Comparison of ENCODE assay signal across 9 cellular contexts in the genomic region with DNA sequence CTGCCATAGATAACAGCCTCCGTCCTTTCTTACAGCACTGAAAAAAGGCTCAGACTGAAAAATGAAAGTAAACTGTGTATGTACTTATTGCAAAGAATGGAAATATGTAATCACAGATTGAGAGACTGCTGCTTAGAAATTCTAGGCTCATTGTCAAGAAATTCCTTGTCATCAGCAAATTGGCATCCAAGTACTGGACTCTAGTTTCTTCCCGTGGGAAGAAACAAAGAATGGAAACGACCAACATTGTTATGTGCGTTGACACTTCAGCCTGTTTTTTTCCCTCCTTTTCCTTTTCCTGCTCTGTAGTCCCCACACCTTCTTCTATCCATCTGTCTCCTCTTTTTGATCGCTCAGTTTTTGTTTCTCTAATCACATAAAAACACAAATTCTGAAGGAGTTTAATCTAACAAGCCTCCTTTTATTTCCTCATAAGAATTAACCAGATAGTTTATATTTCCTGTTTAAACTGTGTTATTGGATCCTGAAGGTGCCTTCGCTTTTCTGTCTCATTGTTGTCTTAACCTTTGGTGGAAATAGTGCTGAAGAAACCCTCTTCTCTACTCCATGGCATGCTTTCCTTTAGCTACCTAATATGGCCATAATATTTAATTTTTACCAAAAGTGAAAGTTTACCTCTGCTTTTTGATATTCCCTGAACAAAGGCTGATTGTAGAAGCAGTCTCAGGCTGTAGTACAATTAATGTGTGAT. TPM values are rescaled to one million over a fixed set of nuclear protein-coding genes. Genes with fewer than 3 reads are reported as not detected.
DNase-seq lines count a peak whose midpoint lies in the region; ATAC-seq and TF ChIP-seq lines count a peak whose summit lies in the region.
"Had no signal": no experiment of that assay in that cellular context is flagged by ENCODE, and none has a peak within 500 bp of the region (broad histone marks: within the 10 kb centered on the region; RNA-seq: fewer than 3 reads in every experiment).

No MANE protein-coding gene starts in this region.

- no peak for TF ChIP-seq EP300 in ovary (IDR thresholded peaks at IDR 0.05)

- intact Hi-C loops in dorsolateral prefrontal cortex (cut with DNase I) (no loop called here), ovary (cut with DNase I) (no loop called here)

- no peaks in the 10 kb centered on the region for H3K27me3 ChIP-seq in dorsolateral prefrontal cortex
- no peaks in the 10 kb centered on the region for H3K27me3 ChIP-seq in ovary

- peak overlapping the region; percentile 56 for H3K4me3 ChIP-seq in NB4 (ENCODE audit: low read depth, low read length)
- peak overlapping the region in 54 of 59 donors; percentile 0 to 63 (median 36) for H3K4me3 ChIP-seq in dorsolateral prefrontal cortex
- H3K4me3 ChIP-seq in ovary = peak overlapping the region; percentile 33

- TF ChIP-seq CTCF in NB4 (IDR thresholded peaks at IDR 0.05; ENCODE audit: low read depth, low read length) = no peak
- no peak for TF ChIP-seq CTCF in dorsolateral prefrontal cortex (IDR thresholded peaks at IDR 0.05 in 54 of 56, conservative IDR thresholded peaks at IDR 0.05 in 2 of 56; ENCODE audit: low read depth in 1 of 56, partially characterized antibody in 56 of 56)
- TF ChIP-seq CTCF in ovary (IDR thresholded peaks at IDR 0.05) = no peak

- H3K36me3 ChIP-seq in ovary = no peaks in the 10 kb centered on the region

- H3K27ac ChIP-seq in dorsolateral prefrontal cortex (peak overlapping the region in 23 of 59 donors; percentile 2 to 65 (median 19)), ovary (peak overlapping the region in 1 of 2 donors; percentile 77)

- no peaks in the 10 kb centered on the region for H3K9me3 ChIP-seq in ovary

- WGBS in ovary, 3 donors = 1 to 8% (median 3%) methylated on average over 6 of the region's 6 CpGs

- in situ Hi-C loops in ACHN (cut with HindIII; ENCODE audit: low pct_ligation_motif_present, low pct_unique_long_range_greater_than_20kb, low sequenced_read_pairs) = no loop called here

- DNase-seq in ACHN (peak; percentile 7), NB4 (ENCODE audit: low read depth) (peak; percentile 15), dorsolateral prefrontal cortex (no peak), ovary (no peak), NCI-H2107 treated with DMSO at 0.1 percent for 48 hours (lab: John Stamatoyannopoulos, UW; ENCODE audit: unreplicated experiment) (no peak)
- DNase-seq in stimulated activated CD4-positive, alpha-beta T cell treated with anti-CD3 and anti-CD28 coated beads, Interleukin-12 subunit alpha, Interleukin-12 subunit beta, amount 100 ng/mL, for 4 hours = no peak

- TF ChIP-seq POLR2A in NB4 (IDR thresholded peaks at IDR 0.05; ENCODE audit: extremely low read depth, insufficient read length) (no peak), ovary (IDR thresholded peaks at IDR 0.05) (no peak)

- peak; percentile 88 for ATAC-seq in GM18907 (IDR thresholded peaks at IDR 0.05; ENCODE audit: unreplicated experiment)
- no peak for ATAC-seq in HG03354 (IDR thresholded peaks at IDR 0.05; ENCODE audit: poor library complexity, severe bottlenecking, unreplicated experiment)

- H3K4me1 ChIP-seq in ovary (ENCODE audit: insufficient read depth) = peaks cover 1% of the 10 kb centered on the region

RNA-seq across cellular contexts. Expression of a gene that starts 20.0 kb away (rescaled TPM):
- total RNA-seq in dorsolateral prefrontal cortex = 1 to 10 TPM in 6 of 120 experiments, under 1 TPM in 22, not detected in 92; 0.25 to 1.4 (median 0.66) TPM
- total RNA-seq in ovary = 10 to 100 TPM in 1 of 7 donors, 1 to 10 TPM in 6; 2.0 to 12.0 (median 3.2) TPM
- polyA plus RNA-seq in ovary = 10 to 100 TPM in 1 of 2 donors, 1 to 10 TPM in 1; 3.3 to 10.8 TPM
- total RNA-seq: epithelial cell of proximal tubule had no signal

RNA-seq across cellular contexts. Expression of a gene that starts 50.1 kb away (rescaled TPM):
- total RNA-seq in dorsolateral prefrontal cortex (10 to 100 TPM in 28 of 120 experiments, 1 to 10 TPM in 92; 2.0 to 29.4 (median 6.9) TPM), ovary (10 to 100 TPM; 37.8 to 76.1 (median 49.1) TPM)
- 100 to 1,000 TPM in 1 of 2 donors, 10 to 100 TPM in 1; 52.3 to 105 TPM for polyA plus RNA-seq in ovary

Comparison
In these comparisons a context has a peak if more than half of its experiments do, and no peak if none do; other contexts are left out.
1. DNase-seq: peak in ACHN (single experiment) and NB4 (single experiment); none in dorsolateral prefrontal cortex (0 of 10), ovary (0 of 5), stimulated activated CD4-positive, alpha-beta T cell treated with anti-CD3 and anti-CD28 coated beads, Interleukin-12 subunit alpha, Interleukin-12 subunit beta, amount 100 ng/mL, for 4 hours (single experiment) and NCI-H2107 treated with DMSO at 0.1 percent for 48 hours (single experiment).
2. Peak in every context shown above with its lines, with median percentiles within 50 percentile points of each other: H3K4me3 ChIP-seq.